Comparison of ENCODE assay signal across 9 cellular contexts in genomic region chr15:99305761-99306505, GRCh38. TPM values are rescaled to one million over a fixed set of nuclear protein-coding genes. Genes with fewer than 3 reads are reported as not detected.
DNase-seq lines count a peak whose midpoint lies in the region; ATAC-seq and TF ChIP-seq lines count a peak whose summit lies in the region.
"Had no signal": no experiment of that assay in that cellular context is flagged by ENCODE, and none has a peak within 500 bp of the region (broad histone marks: within the 10 kb centered on the region; RNA-seq: fewer than 3 reads in every experiment).

No MANE protein-coding gene starts in this region.

- H3K36me3 Mint-ChIP-seq in CD4-positive, alpha-beta T cell (ENCODE audit: low read depth) = peaks cover 21% of the 10 kb centered on the region

- CTCF ChIA-PET in CD4-positive, alpha-beta T cell (lab: Charles Lee) = no interaction called here

- no peaks in the 10 kb centered on the region for H3K9me3 Mint-ChIP-seq in CD4-positive, alpha-beta T cell
- H3K9me3 Mint-ChIP-seq: immature natural killer cell had no signal

- H3K4me1 Mint-ChIP-seq in CD4-positive, alpha-beta T cell (ENCODE audit: low read depth) = no peaks in the 10 kb centered on the region
- H3K4me1 Mint-ChIP-seq: immature natural killer cell had no signal

- H3K36me3 ChIP-seq in prostate gland = no peaks in the 10 kb centered on the region

- TF ChIP-seq CTCF in prostate gland (IDR thresholded peaks at IDR 0.05) = no peak
- no peak for TF ChIP-seq CTCF in CD4-positive, alpha-beta T cell (IDR thresholded peaks at IDR 0.05)

- H3K27me3 Mint-ChIP-seq in CD4-positive, alpha-beta T cell = no peaks in the 10 kb centered on the region

- H3K4me3 ChIP-seq in prostate gland = no peak overlapping the region

- TF ChIP-seq POLR2A in prostate gland (IDR thresholded peaks at IDR 0.05) (no peak), GM18505 (IDR thresholded peaks at IDR 0.05; ENCODE audit: borderline replicate concordance, extremely low read depth, insufficient read depth, insufficient read length) (no peak)

- peak overlapping the region; percentile 3 to 48 for H3K27ac ChIP-seq in prostate gland
- no peak overlapping the region for H3K27ac ChIP-seq in CD4-positive, alpha-beta T cell (ENCODE audit: low read depth, low read length)

- H3K4me3 Mint-ChIP-seq in CD4-positive, alpha-beta T cell = no peak overlapping the region
- H3K4me3 Mint-ChIP-seq: immature natural killer cell had no signal

- no peak overlapping the region for H3K27ac Mint-ChIP-seq in CD4-positive, alpha-beta T cell
- H3K27ac Mint-ChIP-seq: immature natural killer cell had no signal

- POLR2A ChIA-PET in CD4-positive, alpha-beta T cell (lab: Charles Lee) = no interaction called here

- no peaks in the 10 kb centered on the region for H3K9me3 ChIP-seq in prostate gland
- H3K9me3 ChIP-seq in CD4-positive, alpha-beta T cell (ENCODE audit: control insufficient read depth, low read length) = no peaks in the 10 kb centered on the region

- DNase-seq in GM03348 (ENCODE audit: low spot score) (peak; percentile 39), NCI-H526 (lab: John Stamatoyannopoulos, UW) (peak; percentile 33 to 75), fibroblast of gingiva (ENCODE audit: low read depth) (peak; percentile 92), prostate gland (ENCODE audit: low spot score) (peak; percentile 84), globus pallidus (ENCODE audit: low spot score) (no peak)
- no peak for DNase-seq in CD4-positive, alpha-beta T cell
- DNase-seq: immature natural killer cell had no signal

- no peaks in the 10 kb centered on the region for H3K4me1 ChIP-seq in prostate gland (replicated peaks)

- no peak for ATAC-seq in CD4-positive, alpha-beta T cell (ENCODE audit: poor library complexity)
- ATAC-seq in HG03039 (IDR thresholded peaks at IDR 0.05; ENCODE audit: unreplicated experiment) (no peak), GM18505 (IDR thresholded peaks at IDR 0.05; ENCODE audit: unreplicated experiment) (no peak)

- intact Hi-C loops in prostate gland (cut with DNase I) = no loop called here
- intact Hi-C loops in CD4-positive, alpha-beta T cell (cut with DNase I, micrococcal nuclease) = no loop called here

- WGBS in prostate gland = 17% methylated on average over 8 of the region's 8 CpGs

- H3K27me3 ChIP-seq in prostate gland (replicated peaks; ENCODE audit: insufficient read depth) = no peaks in the 10 kb centered on the region
- H3K27me3 ChIP-seq in CD4-positive, alpha-beta T cell (ENCODE audit: control insufficient read depth, insufficient read depth, low read length) = no peaks in the 10 kb centered on the region

RNA-seq across cellular contexts. Expression of gene LRRC28, which starts 54.7 kb away (rescaled TPM):
- total RNA-seq in prostate gland = 10 to 100 TPM; 16.0 to 36.8 TPM
- 10 to 100 TPM; 12.5 to 14.4 TPM for total RNA-seq in CD4-positive, alpha-beta T cell

RNA-seq across cellular contexts. Expression of gene TTC23, which starts 56.6 kb away (rescaled TPM):
- total RNA-seq in prostate gland = 10 to 100 TPM; 18.1 to 39.5 TPM
- under 1 TPM; 0.19 to 0.81 TPM for total RNA-seq in CD4-positive, alpha-beta T cell

Comparison
In these comparisons a context has a peak if more than half of its experiments do, and no peak if none do; other contexts are left out.
1. DNase-seq: peak in GM03348 (single experiment), NCI-H526 (2 of 2), fibroblast of gingiva (single experiment) and prostate gland (single experiment); none in CD4-positive, alpha-beta T cell (0 of 10) and globus pallidus (single experiment).
2. RNA of gene TTC23, which starts 56.6 kb away (total RNA-seq): 18.1 to 39.5 TPM in prostate gland; 0.19 to 0.81 TPM in CD4-positive, alpha-beta T cell; every median in the first group is over 10 times any median in the second.